In the genomic region with DNA sequence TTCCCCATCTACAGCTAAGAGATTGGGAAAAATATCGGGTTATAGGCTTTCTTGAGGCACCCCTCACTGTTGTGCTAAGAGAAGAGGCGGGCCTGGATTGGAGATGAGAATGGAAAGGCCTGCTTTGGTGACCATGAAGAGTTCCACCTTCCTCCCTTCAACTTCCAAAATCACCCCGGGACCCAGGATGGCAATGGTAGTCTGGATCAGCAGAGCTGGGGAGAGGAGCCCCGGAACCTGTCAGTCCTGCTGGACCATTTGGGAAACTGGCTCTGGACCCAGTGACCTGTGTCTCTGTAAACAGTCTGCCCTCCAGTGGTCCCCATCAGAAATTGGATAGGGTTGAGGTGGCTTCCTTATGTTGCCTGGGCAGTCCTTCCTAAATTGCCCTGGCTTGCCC, we compare ENCODE assay signal across 26 cellular contexts.
"Had no signal": no experiment of that assay in that cellular context is flagged by ENCODE, and none has a peak within 500 bp of the region (broad histone marks: within the 10 kb centered on the region; RNA-seq: fewer than 3 reads in every experiment).

No MANE protein-coding gene starts in this region.

- H3K27me3 Mint-ChIP-seq: IgD-negative memory B cell had no signal

- H3K36me3 ChIP-seq: SJCRH30 had no signal

- H3K4me1 ChIP-seq: SJCRH30 had no signal

- ATAC-seq: K562, Panc1, PC-3, Right ventricle myocardium inferior, SK-N-SH treated with all-trans-retinoic acid at 6 μM for 48 hours had no signal

- DNase-seq: Kasumi-1; MM.1S; NCI-H1092 treated with DMSO at 0.1 percent for 48 hours; NCI-H1436; NCI-H187; NCI-H2029; NCI-H2081 treated with DMSO at 0.1 percent for 48 hours; NCI-H2171; NCI-H226; NCI-H446; NCI-H510A; NCI-H524 treated with DMSO at 0.1 percent for 48 hours; NCI-H69; NCI-H774; NK-92 treated with Interleukin-12 subunit alpha and Interleukin-12 subunit beta, amount 100 ng/mL, for 24 hours; PC-3; SHP77 treated with DMSO at 0.1 percent for 48 hours; SJCRH30 had no signal

- H3K27ac Mint-ChIP-seq: IgD-negative memory B cell had no signal

- H3K36me3 Mint-ChIP-seq: IgD-negative memory B cell had no signal

- H3K27me3 ChIP-seq: SJCRH30 had no signal

- H3K9me3 ChIP-seq: SJCRH30 had no signal

- H3K27ac ChIP-seq: HL-60, KMS-11, SJCRH30 had no signal

- H3K4me3 Mint-ChIP-seq: IgD-negative memory B cell had no signal

- H3K4me2 ChIP-seq: KMS-11 had no signal

- H3K4me3 ChIP-seq: K562, SJCRH30 had no signal

- FAIRE-seq: HTR-8/SVneo, K562 had no signal

- H3K4me1 Mint-ChIP-seq: IgD-negative memory B cell had no signal

- H3K9ac ChIP-seq: KMS-11 had no signal
